In the genomic region with DNA sequence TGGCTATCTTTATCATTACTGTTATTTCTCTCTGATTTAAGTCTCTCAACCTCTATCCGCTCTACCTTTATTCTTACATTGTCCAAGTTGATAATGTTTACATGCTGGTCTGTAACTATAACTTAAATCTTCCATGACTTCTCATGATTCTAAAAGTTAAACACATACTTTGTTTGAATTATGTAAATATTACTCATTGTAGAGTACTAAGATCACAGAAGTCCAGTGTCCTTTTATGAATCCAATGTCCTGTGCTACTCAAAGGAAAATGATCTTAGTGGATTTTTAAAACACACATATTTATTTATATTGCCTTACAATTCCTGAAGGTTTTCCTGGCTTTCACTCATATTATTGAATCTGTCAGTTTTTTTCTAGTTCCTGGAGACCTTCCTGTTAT, we compare ENCODE assay signal across 22 cellular contexts.
DNase-seq lines count a peak whose midpoint lies in the region; ATAC-seq and TF ChIP-seq lines count a peak whose summit lies in the region.
"Had no signal": no experiment of that assay in that cellular context is flagged by ENCODE, and none has a peak within 500 bp of the region (broad histone marks: within the 10 kb centered on the region; RNA-seq: fewer than 3 reads in every experiment).

No MANE protein-coding gene starts in this region.

- H3K27me3 Mint-ChIP-seq in activated T-cell treated with anti-CD3 and anti-CD28 coated beads, Interleukin-2, amount 50 U/mL, for 72 hours (ENCODE audit: low read depth): no peaks in the 10 kb centered on the region
- no peaks in the 10 kb centered on the region for H3K27me3 Mint-ChIP-seq in activated T-cell treated with anti-CD3 and anti-CD28 coated beads, Interleukin-2, amount 50 U/mL, for 4 hours (ENCODE audit: low read depth)
- H3K27me3 Mint-ChIP-seq: CD4-positive, alpha-beta T cell had no signal

- H3K4me1 ChIP-seq in BLaER1 (peaks cover 10% of the 10 kb centered on the region; the same call in 1 of the 2 replicates), PC-3 (ENCODE audit: insufficient read depth, low read length) (peaks cover 3% of the 10 kb centered on the region; the same call in 1 of the 2 replicates)
- H3K4me1 ChIP-seq: A549, BE2C, Caco-2 had no signal

- peaks cover 8% of the 10 kb centered on the region for H3K4me1 Mint-ChIP-seq in activated T-cell treated with anti-CD3 and anti-CD28 coated beads, Interleukin-2, amount 50 U/mL, for 72 hours (ENCODE audit: low read depth)
- H3K4me1 Mint-ChIP-seq in activated T-cell treated with anti-CD3 and anti-CD28 coated beads, Interleukin-2, amount 50 U/mL, for 4 hours (ENCODE audit: low read depth): peaks cover 3% of the 10 kb centered on the region

- H3K27ac ChIP-seq in BLaER1: no peak overlapping the region
- H3K27ac ChIP-seq in PC-3 (ENCODE audit: low read length): no peak overlapping the region
- H3K27ac ChIP-seq: 22Rv1; A549; BLaER1 treated with 17β-estradiol and CSF1 and Interleukin-3, amounts not matched to agents 10 nM and 100 nM; C4-2B had no signal

- no peak overlapping the region for H3K4me3 Mint-ChIP-seq in activated T-cell treated with anti-CD3 and anti-CD28 coated beads, Interleukin-2, amount 50 U/mL, for 72 hours
- no peak overlapping the region for H3K4me3 Mint-ChIP-seq in activated T-cell treated with anti-CD3 and anti-CD28 coated beads, Interleukin-2, amount 50 U/mL, for 4 hours
- H3K4me3 Mint-ChIP-seq: CD4-positive, alpha-beta T cell; CD8-positive, alpha-beta T cell had no signal

- H3K9me2 ChIP-seq in PC-3 (replicated peaks; ENCODE audit: low read length): no peaks in the 10 kb centered on the region

- POLR2A ChIA-PET in PC-3 (lab: Charles Lee; ENCODE audit: unreplicated experiment): no interaction called here

- H3K27ac Mint-ChIP-seq in activated T-cell treated with anti-CD3 and anti-CD28 coated beads, Interleukin-2, amount 50 U/mL, for 72 hours: peak overlapping the region; percentile 39
- H3K27ac Mint-ChIP-seq: CD4-positive, alpha-beta T cell; CD8-positive, alpha-beta T cell had no signal

- no peaks in the 10 kb centered on the region for H3K36me3 ChIP-seq in BLaER1
- H3K36me3 ChIP-seq in PC-3 (ENCODE audit: low read depth, low read length): no peaks in the 10 kb centered on the region
- H3K36me3 ChIP-seq: BE2C had no signal

- H2AFZ ChIP-seq in PC-3 (ENCODE audit: low read length): no peak overlapping the region

- H3K4me2 ChIP-seq in BLaER1 (peak overlapping the region; percentile 20), PC-3 (ENCODE audit: low read length) (no peak overlapping the region)
- H3K4me2 ChIP-seq: A549 had no signal

- H3K9me3 ChIP-seq in BLaER1 (peaks cover 19% of the 10 kb centered on the region), PC-3 (ENCODE audit: low read length) (no peaks in the 10 kb centered on the region)
- H3K9me3 ChIP-seq: A549, BE2C, Caco-2 had no signal

- H4K20me1 ChIP-seq in BLaER1: no peaks in the 10 kb centered on the region
- no peaks in the 10 kb centered on the region for H4K20me1 ChIP-seq in PC-3 (ENCODE audit: low read length)
- H4K20me1 ChIP-seq: BLaER1 treated with 17β-estradiol and CSF1 and Interleukin-3, amounts not matched to agents 10 nM and 100 nM had no signal

- CTCF ChIA-PET in PC-3 (lab: Charles Lee): no interaction called here

- H3K9ac ChIP-seq in BLaER1 (no peak overlapping the region), PC-3 (ENCODE audit: low read length) (no peak overlapping the region)
- H3K9ac ChIP-seq: BLaER1 treated with 17β-estradiol and CSF1 and Interleukin-3, amounts not matched to agents 10 nM and 100 nM had no signal

- DNase-seq in activated T-cell treated with anti-CD3 and anti-CD28 coated beads, Interleukin-2, amount 50 U/mL, for 72 hours: no peak
- no peak for DNase-seq in activated T-cell treated with anti-CD3 and anti-CD28 coated beads, Interleukin-2, amount 50 U/mL, for 4 hours
- peak; percentile 12 for DNase-seq in PC-3
- DNase-seq: BE2C; Caco-2; CD4-positive, alpha-beta T cell; CD8-positive, alpha-beta T cell; DMS 273 treated with DMSO at 0.1 percent for 48 hours; DMS153; DMS53; DMS79; DND-41; EL; GDM1 had no signal

- H3K27me3 ChIP-seq in BLaER1: no peaks in the 10 kb centered on the region
- no peaks in the 10 kb centered on the region for H3K27me3 ChIP-seq in PC-3 (ENCODE audit: low read length)
- H3K27me3 ChIP-seq: BLaER1 treated with 17β-estradiol and CSF1 and Interleukin-3, amounts not matched to agents 10 nM and 100 nM had no signal

- no peaks in the 10 kb centered on the region for H3K36me3 Mint-ChIP-seq in activated T-cell treated with anti-CD3 and anti-CD28 coated beads, Interleukin-2, amount 50 U/mL, for 72 hours (ENCODE audit: insufficient read depth in 2 of 2)
- H3K36me3 Mint-ChIP-seq in activated T-cell treated with anti-CD3 and anti-CD28 coated beads, Interleukin-2, amount 50 U/mL, for 4 hours (ENCODE audit: insufficient read depth): peaks cover 20% of the 10 kb centered on the region

- no peak for ATAC-seq in activated T-cell treated with anti-CD3 and anti-CD28 coated beads, Interleukin-2, amount 50 U/mL, for 72 hours (replicated peaks in 1 of 2)
- no peak for ATAC-seq in activated T-cell treated with anti-CD3 and anti-CD28 coated beads, Interleukin-2, amount 50 U/mL, for 4 hours
- ATAC-seq in PC-3: peak; percentile 95
- ATAC-seq in GM18867 (IDR thresholded peaks at IDR 0.05; ENCODE audit: unreplicated experiment): no peak
- ATAC-seq in HG03196 (IDR thresholded peaks at IDR 0.05; ENCODE audit: unreplicated experiment): no peak
- ATAC-seq: A549; CD8-positive, alpha-beta T cell; GM12878 had no signal

- intact Hi-C loops in PC-3 (cut with micrococcal nuclease): no loop called here

- H3K79me2 ChIP-seq in PC-3 (ENCODE audit: low read length): no peaks in the 10 kb centered on the region

- no peaks in the 10 kb centered on the region for H3K9me3 Mint-ChIP-seq in activated T-cell treated with anti-CD3 and anti-CD28 coated beads, Interleukin-2, amount 50 U/mL, for 72 hours
- no peaks in the 10 kb centered on the region for H3K9me3 Mint-ChIP-seq in activated T-cell treated with anti-CD3 and anti-CD28 coated beads, Interleukin-2, amount 50 U/mL, for 4 hours
- H3K9me3 Mint-ChIP-seq: CD4-positive, alpha-beta T cell; CD8-positive, alpha-beta T cell had no signal

- no TSS peak for BruUV-seq in PC-3 (replicated peaks; lab: Mats Ljungman, UMichigan)

- TF ChIP-seq CTCF in PC-3 (conservative IDR thresholded peaks at IDR 0.05; ENCODE audit: low read depth, low read length): no peak

- H3K4me3 ChIP-seq in BLaER1 (no peak overlapping the region), PC-3 (ENCODE audit: low read length) (no peak overlapping the region)
- H3K4me3 ChIP-seq: A549; BLaER1 treated with 17β-estradiol and CSF1 and Interleukin-3, amounts not matched to agents 10 nM and 100 nM; GM12878 had no signal

- no peaks in the 10 kb centered on the region for H3F3A ChIP-seq in PC-3 (ENCODE audit: low read length, unreplicated experiment)
